28 cellular contexts compared by ENCODE assay signal in the genomic region with DNA sequence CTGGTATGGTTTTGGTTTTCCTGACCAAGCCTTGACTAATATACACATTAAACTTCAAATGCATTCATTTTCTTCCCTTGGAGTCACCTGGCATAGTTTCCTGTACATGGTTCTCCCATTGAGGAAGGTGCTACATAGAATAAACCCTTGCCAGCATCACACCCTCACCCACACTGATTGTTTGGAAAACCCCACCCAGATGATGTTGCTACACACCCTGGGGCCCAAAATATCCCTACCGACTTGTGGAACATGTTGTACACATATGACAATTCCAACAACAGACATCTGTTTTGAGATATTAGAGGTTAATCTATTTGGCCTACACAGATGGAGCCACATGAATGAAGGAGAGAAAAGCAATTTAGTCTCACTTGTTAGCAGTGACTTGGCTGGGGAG.
"Had no signal": no experiment of that assay in that cellular context is flagged by ENCODE, and none has a peak within 500 bp of the region (broad histone marks: within the 10 kb centered on the region; RNA-seq: fewer than 3 reads in every experiment).

No MANE protein-coding gene starts in this region.

- H3K36me3 ChIP-seq: neutrophil, pancreas, right lobe of liver, transverse colon, upper lobe of right lung, uterus had no signal

- H3K4me3 Mint-ChIP-seq: immature natural killer cell; mesothelial cell of epicardium; naive B cell; natural killer cell treated with Interleukin-12 subunit alpha and Interleukin-12 subunit beta and Interleukin-15 and Interleukin-18, amount 100 ng/mL, for 72 hours; neural crest cell; stimulated activated naive B cell treated with anti-CD40 and anti-IgM and Interleukin-4, amounts not matched to agents 10 μg/mL and 1 μg/mL and 100 μg/mL, for 72 hours; stimulated activated naive CD8-positive, alpha-beta T cell treated with anti-CD3 and anti-CD28 coated beads, Interleukin-15, Interleukin-2, amounts not matched to agents 100 ng/mL and 50 ng/mL, for 24 hours had no signal

- H3K27ac ChIP-seq: coronary artery, neutrophil, pancreas, right lobe of liver, transverse colon, upper lobe of right lung, uterus had no signal

- H3K36me3 Mint-ChIP-seq: immature natural killer cell; mesothelial cell of epicardium; naive B cell; natural killer cell treated with Interleukin-12 subunit alpha and Interleukin-12 subunit beta and Interleukin-15 and Interleukin-18, amount 100 ng/mL, for 72 hours; stimulated activated naive B cell treated with anti-CD40 and anti-IgM and Interleukin-4, amounts not matched to agents 10 μg/mL and 1 μg/mL and 100 μg/mL, for 72 hours had no signal

- DNase-seq: dermis blood vessel endothelial cell; effector memory CD4-positive, alpha-beta T cell; erythroblast; foreskin melanocyte; glutamatergic neuron; hypothalamus; immature natural killer cell; islet precursor cell; mesenchymal stem cell; mucosa of descending colon; naive B cell; pancreas; retina; right lobe of liver; small intestine; stimulated activated CD4-positive, alpha-beta T cell treated with anti-CD3 and anti-CD28 coated beads, Interleukin-15, amount 100 ng/mL, for 24 hours; stimulated activated CD4-positive, alpha-beta T cell treated with anti-CD3 and anti-CD28 coated beads, Interleukin-2, amount 100 ng/mL, for 48 hours; stimulated activated naive B cell treated with anti-CD40 and anti-IgM and Interleukin-4, amounts not matched to agents 10 μg/mL and 1 μg/mL and 100 μg/mL, for 72 hours; transverse colon; upper lobe of right lung; uterus had no signal

- ATAC-seq: mucosa of descending colon; natural killer cell treated with Interleukin-12 subunit alpha and Interleukin-12 subunit beta and Interleukin-15 and Interleukin-18, amount 100 ng/mL, for 72 hours; pancreas; right lobe of liver; stimulated activated naive B cell treated with anti-CD40 and anti-IgM and Interleukin-4, amounts not matched to agents 10 μg/mL and 1 μg/mL and 100 μg/mL, for 72 hours; upper lobe of right lung had no signal

- H3K4me1 Mint-ChIP-seq: immature natural killer cell; mesothelial cell of epicardium; naive B cell; stimulated activated naive B cell treated with anti-CD40 and anti-IgM and Interleukin-4, amounts not matched to agents 10 μg/mL and 1 μg/mL and 100 μg/mL, for 72 hours had no signal

- FAIRE-seq: endothelial cell of umbilical vein, pancreas, small intestine had no signal

- H3K4me3 ChIP-seq: coronary artery, mucosa of descending colon, pancreas, right lobe of liver, transverse colon, upper lobe of right lung, uterus had no signal

- H3K27ac Mint-ChIP-seq: immature natural killer cell; mesothelial cell of epicardium; naive B cell; natural killer cell treated with Interleukin-12 subunit alpha and Interleukin-12 subunit beta and Interleukin-15 and Interleukin-18, amount 100 ng/mL, for 72 hours; stimulated activated naive B cell treated with anti-CD40 and anti-IgM and Interleukin-4, amounts not matched to agents 10 μg/mL and 1 μg/mL and 100 μg/mL, for 72 hours; stimulated activated naive CD8-positive, alpha-beta T cell treated with anti-CD3 and anti-CD28 coated beads, Interleukin-15, Interleukin-2, amounts not matched to agents 100 ng/mL and 50 ng/mL, for 24 hours had no signal

- H3K27me3 Mint-ChIP-seq: naive B cell; natural killer cell treated with Interleukin-12 subunit alpha and Interleukin-12 subunit beta and Interleukin-15 and Interleukin-18, amount 100 ng/mL, for 72 hours; stimulated activated naive B cell treated with anti-CD40 and anti-IgM and Interleukin-4, amounts not matched to agents 10 μg/mL and 1 μg/mL and 100 μg/mL, for 72 hours; stimulated activated naive CD8-positive, alpha-beta T cell treated with anti-CD3 and anti-CD28 coated beads, Interleukin-15, Interleukin-2, amounts not matched to agents 100 ng/mL and 50 ng/mL, for 24 hours had no signal

- H3K9me3 ChIP-seq: mucosa of descending colon, neutrophil, pancreas, right lobe of liver, transverse colon, upper lobe of right lung, uterus had no signal

- H3K4me1 ChIP-seq: pancreas, right lobe of liver, transverse colon, upper lobe of right lung, uterus had no signal

- H3K27me3 ChIP-seq: neutrophil, pancreas, right lobe of liver, transverse colon, upper lobe of right lung, uterus had no signal
